Comparison of ENCODE assay signal across 8 cellular contexts in the genomic region with DNA sequence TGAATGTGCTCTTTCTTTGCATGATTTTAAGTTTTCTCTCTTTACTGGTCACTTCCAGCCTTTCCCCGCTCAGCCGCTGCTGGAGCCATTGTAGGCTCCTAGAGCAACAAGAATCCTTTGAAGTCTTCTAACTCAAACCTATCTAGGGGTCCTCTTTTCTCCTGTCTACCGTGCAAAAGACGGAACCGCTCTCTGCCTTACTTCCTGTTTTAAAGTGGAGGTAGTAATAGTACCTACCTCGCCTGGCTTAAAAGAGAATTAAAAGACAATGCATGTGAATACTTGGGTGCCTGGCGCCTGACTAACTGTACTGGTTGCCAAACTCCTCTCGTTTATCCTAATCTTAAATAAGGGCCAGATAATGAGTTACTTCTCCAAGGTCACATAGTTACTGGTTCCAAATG. TPM values are rescaled to one million over a fixed set of nuclear protein-coding genes. Genes with fewer than 3 reads are reported as not detected.
DNase-seq lines count a peak whose midpoint lies in the region; ATAC-seq and TF ChIP-seq lines count a peak whose summit lies in the region.

No MANE protein-coding gene starts in this region.

- H3K27me3 ChIP-seq in CD8-positive, alpha-beta T cell (ENCODE audit: insufficient read depth, low read length) = no peaks in the 10 kb centered on the region
- no peaks in the 10 kb centered on the region for H3K27me3 ChIP-seq in gastrocnemius medialis

- peak overlapping the region; percentile 93 for H3K27ac Mint-ChIP-seq in CD8-positive, alpha-beta T cell
- peak overlapping the region; percentile 93 for H3K27ac Mint-ChIP-seq in T-helper 1 cell treated with Interleukin-12 subunit alpha and Interleukin-12 subunit beta and Interleukin-4 antibody, amounts not matched to agents 30 μg/mL and 1 μg/mL, for 36 hours

- in situ Hi-C loops in gastrocnemius medialis (cut with MboI; ENCODE audit: low sequenced_read_pairs in 4 of 4) = no loop called here

- no peaks in the 10 kb centered on the region for H3K9me3 Mint-ChIP-seq in CD8-positive, alpha-beta T cell
- no peaks in the 10 kb centered on the region for H3K9me3 Mint-ChIP-seq in T-helper 1 cell treated with Interleukin-12 subunit alpha and Interleukin-12 subunit beta and Interleukin-4 antibody, amounts not matched to agents 30 μg/mL and 1 μg/mL, for 36 hours

- peaks cover 22% of the 10 kb centered on the region for H3K4me1 ChIP-seq in CD8-positive, alpha-beta T cell (ENCODE audit: insufficient read depth, low read length)
- H3K4me1 ChIP-seq in gastrocnemius medialis = peaks cover 28 to 35% of the 10 kb centered on the region in 2 donors

- CTCF ChIA-PET in CD8-positive, alpha-beta T cell (lab: Charles Lee) = interaction anchor here (1.0 kb wide), 1 partner anchor 14 kb away, joined by 5 read pairs; no protein-coding TSS in a partner anchor

- intact Hi-C loops in CD8-positive, alpha-beta T cell (cut with DNase I, micrococcal nuclease) = loop anchor here (1.0 to 10.0 kb wide), 9 partner anchors 33 to 1209 kb away; a partner anchor contains a TSS
- intact Hi-C loops in gastrocnemius medialis (cut with DNase I; ENCODE audit: low total_unique reads) = loop anchor here (2.0 to 10.0 kb wide), 3 partner anchors 31 to 541 kb away; a partner anchor contains a TSS

- peak overlapping the region; percentile 89 for H3K27ac ChIP-seq in CD8-positive, alpha-beta T cell (ENCODE audit: low read depth, low read length)
- peak overlapping the region; percentile 92 to 95 (median 93) for H3K27ac ChIP-seq in gastrocnemius medialis

- no peaks in the 10 kb centered on the region for H3K36me3 ChIP-seq in CD8-positive, alpha-beta T cell (ENCODE audit: insufficient read depth, low read length)
- H3K36me3 ChIP-seq in gastrocnemius medialis = no peaks in the 10 kb centered on the region

- peak overlapping the region; percentile 97 for H3K4me3 Mint-ChIP-seq in CD8-positive, alpha-beta T cell
- H3K4me3 Mint-ChIP-seq in T-helper 1 cell treated with Interleukin-12 subunit alpha and Interleukin-12 subunit beta and Interleukin-4 antibody, amounts not matched to agents 30 μg/mL and 1 μg/mL, for 36 hours = peak overlapping the region; percentile 95

- POLR2A ChIA-PET in CD8-positive, alpha-beta T cell (lab: Charles Lee) = interaction anchor here (0.7 to 1.3 kb wide), 3 partner anchors 32 to 1207 kb away, joined by 3 read pairs; a partner anchor contains a TSS

- peaks cover 26% of the 10 kb centered on the region for H3K36me3 Mint-ChIP-seq in CD8-positive, alpha-beta T cell
- peaks cover 3% of the 10 kb centered on the region for H3K36me3 Mint-ChIP-seq in T-helper 1 cell treated with Interleukin-12 subunit alpha and Interleukin-12 subunit beta and Interleukin-4 antibody, amounts not matched to agents 30 μg/mL and 1 μg/mL, for 36 hours (ENCODE audit: low read depth)

- peak overlapping the region; percentile 86 for H3K4me3 ChIP-seq in CD8-positive, alpha-beta T cell (ENCODE audit: low read depth, low read length)
- H3K4me3 ChIP-seq in fibroblast of the aortic adventitia (ENCODE audit: low read depth, low read length) (peak overlapping the region; percentile 98), gastrocnemius medialis (peak overlapping the region; percentile 81 to 99 (median 94))

- no peak for TF ChIP-seq CTCF in CD8-positive, alpha-beta T cell (IDR thresholded peaks at IDR 0.05)
- TF ChIP-seq CTCF in fibroblast of the aortic adventitia (IDR thresholded peaks at IDR 0.05; ENCODE audit: insufficient read depth, low read length) (no peak), gastrocnemius medialis (IDR thresholded peaks at IDR 0.05 in 4 of 5, conservative IDR thresholded peaks at IDR 0.05 in 1 of 5) (no peak)

- peaks cover 8% of the 10 kb centered on the region for H3K27me3 Mint-ChIP-seq in CD8-positive, alpha-beta T cell (ENCODE audit: low read depth)
- H3K27me3 Mint-ChIP-seq in T-helper 1 cell treated with Interleukin-12 subunit alpha and Interleukin-12 subunit beta and Interleukin-4 antibody, amounts not matched to agents 30 μg/mL and 1 μg/mL, for 36 hours (ENCODE audit: low read depth) = no peaks in the 10 kb centered on the region

- no peak for ATAC-seq in CD8-positive, alpha-beta T cell
- ATAC-seq in HG02623 (IDR thresholded peaks at IDR 0.05; ENCODE audit: unreplicated experiment) (peak; percentile 11), gastrocnemius medialis (peak in 1 of 2 donors; percentile 8), HG02970 (IDR thresholded peaks at IDR 0.05; ENCODE audit: low FRiP score, unreplicated experiment) (no peak), GM21423 (IDR thresholded peaks at IDR 0.05; ENCODE audit: unreplicated experiment) (no peak), GM21529 (IDR thresholded peaks at IDR 0.05; ENCODE audit: unreplicated experiment) (no peak)

- no peaks in the 10 kb centered on the region for H3K9me3 ChIP-seq in CD8-positive, alpha-beta T cell (ENCODE audit: low read length)
- H3K9me3 ChIP-seq in gastrocnemius medialis = no peaks in the 10 kb centered on the region

- DNase-seq in CD8-positive, alpha-beta T cell = peak in 1 of 7 experiments; percentile 12
- DNase-seq in fibroblast of the aortic adventitia (ENCODE audit: low read depth) (peak; percentile 51), gastrocnemius medialis (no peak)

- TF ChIP-seq POLR2A in gastrocnemius medialis (IDR thresholded peaks at IDR 0.05) = no peak

- peaks cover 48% of the 10 kb centered on the region for H3K4me1 Mint-ChIP-seq in CD8-positive, alpha-beta T cell (ENCODE audit: low read depth)
- peaks cover 24% of the 10 kb centered on the region for H3K4me1 Mint-ChIP-seq in T-helper 1 cell treated with Interleukin-12 subunit alpha and Interleukin-12 subunit beta and Interleukin-4 antibody, amounts not matched to agents 30 μg/mL and 1 μg/mL, for 36 hours (ENCODE audit: low read depth)

RNA-seq across cellular contexts. Expression of a gene that starts 0.6 kb away (rescaled TPM):
- total RNA-seq in CD8-positive, alpha-beta T cell = 10 to 100 TPM; 20.7 to 24.9 TPM
- total RNA-seq in fibroblast of the aortic adventitia (ENCODE audit: low replicate concordance) (53.7 and 54.3 TPM in 2 replicates), gastrocnemius medialis (100 to 1,000 TPM in 1 of 4 donors, 10 to 100 TPM in 3; 67.4 to 104 (median 72.0) TPM)

RNA-seq across cellular contexts. Expression of a gene that starts 32.3 kb away (rescaled TPM):
- total RNA-seq in CD8-positive, alpha-beta T cell = not detected
- 2.9 and 4.5 TPM in 2 replicates for total RNA-seq in fibroblast of the aortic adventitia (ENCODE audit: low replicate concordance)
- total RNA-seq in gastrocnemius medialis = 1 to 10 TPM in 2 of 4 donors, under 1 TPM in 1, not detected in 1; 0.58 to 2.3 (median 1.4) TPM
